ENCODE assay signal across 3 cellular contexts in genomic region chr2:832635-833034, GRCh38.
"Had no signal": no experiment of that assay in that cellular context is flagged by ENCODE, and none has a peak within 500 bp of the region (broad histone marks: within the 10 kb centered on the region; RNA-seq: fewer than 3 reads in every experiment).

No MANE protein-coding gene starts in this region.

- H3K4me3 ChIP-seq: GM12878 had no signal

- ATAC-seq: GM12878 had no signal

- DNase-seq: GDM1, GF-D8 had no signal
